ENCODE assay signal across 8 cellular contexts in genomic region chr1:24744911-24745710, GRCh38. TPM values are rescaled to one million over a fixed set of nuclear protein-coding genes. Genes with fewer than 3 reads are reported as not detected.
DNase-seq lines count a peak whose midpoint lies in the region; ATAC-seq and TF ChIP-seq lines count a peak whose summit lies in the region.

Gene CLIC4, plus strand, starts transcription at chr1:24745447. Its CDS starts 107 bp downstream, at chr1:24745554.

- POLR2A ChIA-PET in AG04450 (lab: Yijun Ruan, JAX), result interaction anchor here (0.6 to 3.6 kb wide), 39 partner anchors 9 to 277 kb away, joined by 3 to 35 read pairs (median 6); no protein-coding TSS in a partner anchor

- TF ChIP-seq CTCF in AG04450 (IDR thresholded peaks at IDR 0.05; ENCODE audit: low read depth, low read length), result peak; percentile 37; the same call in 1 of the 2 replicates

- ATAC-seq in GM18907 (IDR thresholded peaks at IDR 0.05; ENCODE audit: unreplicated experiment) (peak; percentile 64), HG03159 (IDR thresholded peaks at IDR 0.05; ENCODE audit: unreplicated experiment) (peak; percentile 74)

- H3K27ac ChIP-seq in AG04450 (ENCODE audit: low read depth, low read length), result peak within 1 kb of the TSS; percentile 92

- H3K27me3 ChIP-seq in AG04450 (ENCODE audit: control insufficient read depth, insufficient read depth, low read length), result no peaks in the 10 kb centered on the region

- no peaks in the 10 kb centered on the region; the same call in 1 of the 2 replicates for H3K9me3 ChIP-seq in AG04450 (ENCODE audit: control insufficient read depth, insufficient read depth, low read length)

- CTCF ChIA-PET in AG04450 (lab: Charles Lee), result interaction anchor here (0.6 to 2.4 kb wide), 11 partner anchors 9 to 99 kb away, joined by 3 to 14 read pairs (median 4); no protein-coding TSS in a partner anchor

- DNase-seq in AG04450 (ENCODE audit: low read depth, low spot score) (peak; percentile 99), NCI-H226 (peak; percentile 99), iris pigment epithelial cell (ENCODE audit: low read depth) (peak; percentile 100)
- peak; percentile 94 to 99 (median 98) for DNase-seq in activated CD4-positive, CD25-positive, alpha-beta regulatory T cell (lab: John Stamatoyannopoulos, UW)
- DNase-seq in central memory CD4-positive, alpha-beta T cell, result peak; percentile 99
- DNase-seq in stimulated activated CD4-positive, alpha-beta T cell treated with anti-CD3 and anti-CD28 coated beads, Interleukin-12 subunit alpha, Interleukin-12 subunit beta, amount 100 ng/mL, for 4 hours, result peak; percentile 99

- peak within 1 kb of the TSS; percentile 93 for H3K4me3 ChIP-seq in AG04450 (ENCODE audit: low read depth, low read length)

RNA-seq across cellular contexts. Expression of gene CLIC4, which starts in this region (rescaled TPM):
- polyA plus RNA-seq in AG04450 (2011; rRNA removed), result 412 and 561 TPM in 2 replicates
- 139 and 248 TPM in 2 replicates for polyA minus RNA-seq in AG04450 (2011; rRNA and poly(A)+ RNA removed)

Comparison
In these comparisons a context has a peak if more than half of its experiments do, and no peak if none do; other contexts are left out.
1. Peak in every context shown above with its lines: DNase-seq, ATAC-seq, H3K4me3 ChIP-seq and H3K27ac ChIP-seq.